In the genomic region with DNA sequence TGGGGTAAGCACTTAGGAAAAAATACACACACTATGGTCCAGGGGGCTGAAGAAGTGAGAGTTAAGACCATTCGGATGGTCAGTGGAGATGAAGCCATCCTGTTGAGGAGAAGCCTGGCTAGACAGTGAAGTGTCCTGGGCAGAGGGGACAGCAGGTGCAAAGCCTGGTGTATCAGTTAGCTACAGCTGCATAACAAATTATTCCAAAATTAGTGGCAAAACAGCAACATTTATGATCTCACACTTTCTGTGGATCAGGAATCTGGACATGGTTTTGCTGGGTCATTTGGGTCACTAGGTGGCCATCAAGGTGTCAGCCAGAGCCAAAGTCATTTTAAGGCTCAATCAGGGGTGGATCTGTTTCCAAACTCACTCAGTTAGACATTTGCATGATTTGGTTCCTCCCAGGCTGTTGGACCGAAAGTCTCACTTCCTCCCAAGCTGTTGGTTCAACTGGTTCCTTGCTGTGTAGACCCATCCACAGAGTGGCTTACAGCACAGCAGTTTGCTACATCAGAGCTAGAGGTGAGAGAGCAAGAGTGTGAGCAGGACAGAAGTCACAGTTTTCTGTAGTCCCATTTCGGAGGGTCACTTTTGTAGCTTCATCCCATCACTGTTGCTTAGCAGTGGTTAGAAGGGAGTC, we compare ENCODE assay signal across 28 cellular contexts.
"Had no signal": no experiment of that assay in that cellular context is flagged by ENCODE, and none has a peak within 500 bp of the region (broad histone marks: within the 10 kb centered on the region; RNA-seq: fewer than 3 reads in every experiment).

No MANE protein-coding gene starts in this region.

- H3K9me3 ChIP-seq: pancreas, prostate gland had no signal

- DNase-seq: activated CD4-positive, alpha-beta T cell treated with anti-CD3 and anti-CD28 coated beads, Interleukin-2, amount 50 U/mL, for 1 hour; activated CD8-positive, alpha-beta memory T cell treated with anti-CD3 and anti-CD28 coated beads, Interleukin-2, amount 10 ng/mL, durations not matched to agents 7 days and 5 days; activated CD8-positive, alpha-beta T cell treated with anti-CD3 and anti-CD28 coated beads, Interleukin-2, amount 10 ng/mL, durations not matched to agents 7 days and 5 days; activated naive CD8-positive, alpha-beta T cell treated with anti-CD3 and anti-CD28 coated beads, Interleukin-2, amount 50 U/mL, for 24 hours; activated T-cell treated with anti-CD3 and anti-CD28 coated beads, Interleukin-2, amount 50 U/mL, for 48 hours; amygdala; central memory CD4-positive, alpha-beta T cell; foreskin fibroblast; heart left ventricle; hypothalamus; immature natural killer cell; kidney; left colon; mammary epithelial cell; naive thymus-derived CD8-positive, alpha-beta T cell; nucleus accumbens; pancreas; retina; stimulated activated CD4-positive, alpha-beta T cell treated with anti-CD3 and anti-CD28 coated beads, Interleukin-12 subunit alpha, Interleukin-12 subunit beta, amount 100 ng/mL, for 4 hours; stimulated activated CD4-positive, alpha-beta T cell treated with anti-CD3 and anti-CD28 coated beads, Interleukin-4, amount 100 ng/mL, for 1 hour; stimulated activated naive CD4-positive, alpha-beta T cell; T1000; tibial artery had no signal

- H3K27me3 ChIP-seq: suprapubic skin had no signal

- H3K4me1 ChIP-seq: heart left ventricle, pancreas, prostate gland, suprapubic skin, tibial artery had no signal

- H3K36me3 ChIP-seq: heart left ventricle, pancreas, prostate gland, suprapubic skin, tibial artery had no signal

- H3K27ac ChIP-seq: heart left ventricle, pancreas, prostate gland, skin epidermis, suprapubic skin, tibial artery had no signal

- H3K4me3 ChIP-seq: pancreas, prostate gland, skin epidermis, suprapubic skin, tibial artery had no signal

- ATAC-seq: activated CD8-positive, alpha-beta memory T cell treated with anti-CD3 and anti-CD28 coated beads, Interleukin-2, amount 10 ng/mL, durations not matched to agents 7 days and 5 days; activated CD8-positive, alpha-beta T cell treated with anti-CD3 and anti-CD28 coated beads, Interleukin-2, amount 10 ng/mL, durations not matched to agents 7 days and 5 days; activated naive CD8-positive, alpha-beta T cell treated with anti-CD3 and anti-CD28 coated beads, Interleukin-2, amount 50 U/mL, for 24 hours; esophagus mucosa; heart left ventricle; left colon; naive thymus-derived CD8-positive, alpha-beta T cell; pancreas; sciatic nerve had no signal

- FAIRE-seq: kidney, pancreas had no signal
